In the genomic region with DNA sequence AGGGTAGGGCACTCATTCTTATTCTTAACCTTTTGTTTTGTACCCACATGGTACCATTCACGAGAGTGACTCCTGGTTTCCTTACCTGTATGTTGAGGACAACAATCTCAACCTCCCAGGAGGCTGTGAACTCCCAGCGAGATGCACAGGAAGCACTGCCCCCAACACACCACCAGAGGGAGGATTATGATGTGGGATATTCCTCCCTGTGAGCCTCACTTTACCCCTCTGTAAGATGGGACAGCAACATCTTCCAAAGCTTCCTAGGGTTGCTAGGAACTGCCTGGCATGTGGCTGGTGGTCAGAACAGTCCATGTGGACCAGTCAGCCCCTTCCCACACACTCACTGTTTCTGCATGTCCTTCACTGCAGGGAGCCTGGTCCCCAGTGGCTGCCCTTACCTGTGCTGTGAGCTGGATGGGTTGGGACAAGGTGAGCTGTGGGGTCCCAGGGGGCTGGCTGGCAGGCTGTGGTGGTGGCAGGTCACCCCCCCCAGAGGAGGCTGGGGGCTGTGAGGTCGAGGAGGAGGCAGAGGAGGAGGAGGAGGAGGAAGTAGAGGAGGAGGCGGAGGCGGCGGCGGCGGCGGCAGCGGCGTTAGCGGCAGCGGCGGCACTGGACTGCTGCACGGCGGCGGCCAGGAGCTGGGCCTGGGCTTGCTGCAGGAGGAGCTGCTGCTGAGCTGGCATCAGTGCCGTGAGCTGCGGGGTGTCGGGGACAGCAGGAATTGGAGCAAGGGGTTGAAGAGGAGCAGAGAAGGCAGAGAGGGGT, we compare ENCODE assay signal across 1 cellular context.
A peak's percentile ranks its signal among the peaks of the same experiment; 100 is the strongest.
TF ChIP-seq lines count a peak whose summit lies in the region.

No MANE protein-coding gene starts in this region.

TF ChIP-seq in H1, 55 proteins besides CTCF, POLR2A, EP300 and RAD21:
- peak; percentile 88 for TF ChIP-seq KDM1A (IDR thresholded peaks at IDR 0.05; ENCODE audit: borderline replicate concordance, low read length)
- TF ChIP-seq, protein P1, sequence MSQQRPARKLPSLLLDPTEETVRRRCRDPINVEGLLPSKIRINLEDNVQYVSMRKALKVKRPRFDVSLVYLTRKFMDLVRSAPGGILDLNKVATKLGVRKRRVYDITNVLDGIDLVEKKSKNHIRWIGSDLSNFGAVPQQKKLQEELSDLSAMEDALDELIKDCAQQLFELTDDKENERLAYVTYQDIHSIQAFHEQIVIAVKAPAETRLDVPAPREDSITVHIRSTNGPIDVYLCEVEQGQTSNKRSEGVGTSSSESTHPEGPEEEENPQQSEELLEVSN (IDR thresholded peaks at IDR 0.05): no peak
